Comparison of ENCODE assay signal across 1 cellular context in genomic region chr5:108765647-108766046, GRCh38.
TF ChIP-seq lines count a peak whose summit lies in the region.

No MANE protein-coding gene starts in this region.

TF ChIP-seq in HEK293, 187 proteins besides CTCF, POLR2A, EP300 and RAD21 (continued from another document and continues in another):
- TF ChIP-seq PRDM10 (tag by site-specific recombination; IDR thresholded peaks at IDR 0.05) (peak; percentile 36; the same call in 1 of the 2 replicates), ZNF571 (tag by site-specific recombination; IDR thresholded peaks at IDR 0.05) (no peak), ZNF48 (tag by site-specific recombination; IDR thresholded peaks at IDR 0.05) (no peak), ZBTB8A (tag by site-specific recombination; IDR thresholded peaks at IDR 0.05) (no peak), PBX3 (CRISPR knock-in tag; IDR thresholded peaks at IDR 0.05) (no peak), ZNF639 (tag by site-specific recombination; IDR thresholded peaks at IDR 0.05) (peak; percentile 92), ZNF280C (tag by site-specific recombination; IDR thresholded peaks at IDR 0.05) (no peak), ZNF211 (tag by site-specific recombination; IDR thresholded peaks at IDR 0.05; ENCODE audit: low read depth) (no peak), ZEB2 (tag by site-specific recombination; IDR thresholded peaks at IDR 0.05) (peak; percentile 92), ZNF701 (tag by site-specific recombination; IDR thresholded peaks at IDR 0.05) (no peak), ZNF549 (tag by site-specific recombination; IDR thresholded peaks at IDR 0.05) (no peak), ZNF692 (tag by site-specific recombination; IDR thresholded peaks at IDR 0.05) (0 out of 2 replicates have a peak, but pooled peaks have one; percentile 53), ZNF280D (tag by site-specific recombination; IDR thresholded peaks at IDR 0.05) (no peak), KLF17 (tag by site-specific recombination; IDR thresholded peaks at IDR 0.05) (0 out of 2 replicates have a peak, but pooled peaks have one; percentile 38), ZNF580 (tag by site-specific recombination; IDR thresholded peaks at IDR 0.05) (no peak), ZSCAN4 (tag by site-specific recombination; IDR thresholded peaks at IDR 0.05) (peak; percentile 30; the same call in 1 of the 2 replicates), SCRT1 (tag by site-specific recombination; IDR thresholded peaks at IDR 0.05; ENCODE audit: borderline replicate concordance) (no peak), ELK4 (IDR thresholded peaks at IDR 0.05; ENCODE audit: borderline replicate concordance, low read depth, low read length) (no peak), ZNF138 (tag by site-specific recombination; IDR thresholded peaks at IDR 0.05; ENCODE audit: borderline replicate concordance) (no peak), ZNF223 (tag by site-specific recombination; IDR thresholded peaks at IDR 0.05) (no peak), ZSCAN30 (tag by site-specific recombination; IDR thresholded peaks at IDR 0.05) (no peak), ZNF175 (tag by site-specific recombination; IDR thresholded peaks at IDR 0.05) (no peak), ZNF18 (tag by site-specific recombination; IDR thresholded peaks at IDR 0.05) (no peak), ZNF341 (tag by site-specific recombination; IDR thresholded peaks at IDR 0.05; ENCODE audit: low read depth) (no peak), IKZF3 (tag by site-specific recombination; IDR thresholded peaks at IDR 0.05) (peak; percentile 40; the same call in 1 of the 2 replicates), ZNF629 (tag by site-specific recombination; IDR thresholded peaks at IDR 0.05) (peak; percentile 94), ZNF132 (tag by site-specific recombination; IDR thresholded peaks at IDR 0.05; ENCODE audit: borderline replicate concordance) (no peak), SCRT2 (tag by site-specific recombination; IDR thresholded peaks at IDR 0.05) (no peak), TCF7L2 (IDR thresholded peaks at IDR 0.05; ENCODE audit: borderline replicate concordance, low read depth, low read length) (no peak), ZNF449 (tag by site-specific recombination; IDR thresholded peaks at IDR 0.05) (no peak), KLF16 (tag by site-specific recombination; IDR thresholded peaks at IDR 0.05) (no peak), ZNF645 (tag by site-specific recombination; IDR thresholded peaks at IDR 0.05) (no peak), ZNF561 (tag by site-specific recombination; IDR thresholded peaks at IDR 0.05; ENCODE audit: borderline replicate concordance) (no peak)
